In genomic region chr12:101920906-101921305, GRCh38 we compare ENCODE assay signal across 20 cellular contexts. TPM values are rescaled to one million over a fixed set of nuclear protein-coding genes. Genes with fewer than 3 reads are reported as not detected.
DNase-seq lines count a peak whose midpoint lies in the region; ATAC-seq, FAIRE-seq and TF ChIP-seq lines count a peak whose summit lies in the region.
"Had no signal": no experiment of that assay in that cellular context is flagged by ENCODE, and none has a peak within 500 bp of the region (broad histone marks: within the 10 kb centered on the region; RNA-seq: fewer than 3 reads in every experiment).

No MANE protein-coding gene starts in this region.

- peaks cover 2% of the 10 kb centered on the region for H3K9me3 Mint-ChIP-seq in astrocyte (ENCODE audit: unreplicated experiment)
- H3K9me3 Mint-ChIP-seq: CD8-positive, alpha-beta T cell had no signal

- H3K36me3 ChIP-seq in IMR-90 (ENCODE audit: control insufficient read depth, insufficient read depth, low read length), result peaks cover 12% of the 10 kb centered on the region
- no peaks in the 10 kb centered on the region for H3K36me3 ChIP-seq in astrocyte (ENCODE audit: insufficient read depth, low read length)
- H3K36me3 ChIP-seq in osteoblast (ENCODE audit: insufficient read depth, low read length), result no peaks in the 10 kb centered on the region
- peaks cover 0 to 30% (median 0%) of the 10 kb centered on the region in 9 donors for H3K36me3 ChIP-seq in heart right ventricle
- H3K36me3 ChIP-seq: BE2C had no signal

- FAIRE-seq in astrocyte (lab: Jason Lieb, UNC), result no peak
- FAIRE-seq: D721Med, H1, K562 had no signal

- no peak overlapping the region for H3K56ac ChIP-seq in IMR-90 (ENCODE audit: extremely low read depth, insufficient read depth, low read length)

- no peak for TF ChIP-seq POLR2A in IMR-90 (IDR thresholded peaks at IDR 0.05; ENCODE audit: low read depth, low read length)

- no peak overlapping the region for H3K4me3 Mint-ChIP-seq in astrocyte (ENCODE audit: unreplicated experiment)
- H3K4me3 Mint-ChIP-seq: CD8-positive, alpha-beta T cell; HFFc6 had no signal

- H2AK9ac ChIP-seq in IMR-90 (replicated peaks; ENCODE audit: low read depth, low read length, poor library complexity), result no peak overlapping the region

- TF ChIP-seq CTCF in AG10803 (conservative IDR thresholded peaks at IDR 0.05; ENCODE audit: low read length) (no peak), IMR-90 (conservative IDR thresholded peaks at IDR 0.05; ENCODE audit: low read depth, low read length) (no peak), astrocyte (IDR thresholded peaks at IDR 0.05; ENCODE audit: insufficient read depth, low read depth, low read length) (no peak), osteoblast (IDR thresholded peaks at IDR 0.05; ENCODE audit: extremely low read depth, low read depth, low read length) (no peak), heart right ventricle (IDR thresholded peaks at IDR 0.05) (no peak)

- H3K27me3 ChIP-seq in IMR-90 (ENCODE audit: control insufficient read depth, insufficient read depth, low read length) (no peaks in the 10 kb centered on the region), astrocyte (ENCODE audit: insufficient read depth, low read length) (no peaks in the 10 kb centered on the region), osteoblast (ENCODE audit: insufficient read depth, low read length) (no peaks in the 10 kb centered on the region), heart right ventricle (no peaks in the 10 kb centered on the region)

- H3K4me1 ChIP-seq in IMR-90 (ENCODE audit: control insufficient read depth, insufficient read depth, low read length), result peaks cover 18% of the 10 kb centered on the region
- H3K4me1 ChIP-seq in astrocyte (ENCODE audit: insufficient read depth, low read length), result no peaks in the 10 kb centered on the region
- H3K4me1 ChIP-seq in osteoblast (ENCODE audit: insufficient read depth, low read length), result peaks cover 31% of the 10 kb centered on the region
- peaks cover 0 to 22% (median 4%) of the 10 kb centered on the region in 9 donors for H3K4me1 ChIP-seq in heart right ventricle
- H3K4me1 ChIP-seq: BE2C had no signal

- H4K20me1 ChIP-seq in IMR-90 (ENCODE audit: insufficient read depth, low read length) (no peaks in the 10 kb centered on the region; the same call in 1 of the 2 replicates), astrocyte (ENCODE audit: insufficient read depth, low read length) (no peaks in the 10 kb centered on the region), osteoblast (ENCODE audit: insufficient read depth, low read length) (no peaks in the 10 kb centered on the region)

- no peak overlapping the region for H3K9ac ChIP-seq in IMR-90 (ENCODE audit: low read depth, low read length)
- H3K9ac ChIP-seq in astrocyte (ENCODE audit: low read length), result no peak overlapping the region

- no peak overlapping the region for H3K14ac ChIP-seq in IMR-90 (replicated peaks; ENCODE audit: low read depth, low read length)

- no peaks in the 10 kb centered on the region for H3K9me3 ChIP-seq in IMR-90 (ENCODE audit: control insufficient read depth, insufficient read depth, low read length)
- no peaks in the 10 kb centered on the region for H3K9me3 ChIP-seq in astrocyte (ENCODE audit: insufficient read depth, low read depth, low read length)
- no peaks in the 10 kb centered on the region for H3K9me3 ChIP-seq in osteoblast (ENCODE audit: low read depth, low read length)
- no peaks in the 10 kb centered on the region for H3K9me3 ChIP-seq in heart right ventricle

- no peaks in the 10 kb centered on the region for H3K27me3 Mint-ChIP-seq in astrocyte (ENCODE audit: low read depth, unreplicated experiment)

- H3K27ac ChIP-seq in IMR-90 (ENCODE audit: insufficient read depth, low read length) (peak overlapping the region; percentile 35; the same call in 1 of the 2 replicates), astrocyte (ENCODE audit: low read depth, low read length) (no peak overlapping the region), osteoblast (ENCODE audit: low read depth, low read length) (peak overlapping the region; percentile 41), heart right ventricle (no peak overlapping the region)
- H3K27ac ChIP-seq: HL-60 had no signal

- no peak overlapping the region for H3K27ac Mint-ChIP-seq in astrocyte (ENCODE audit: unreplicated experiment)
- H3K27ac Mint-ChIP-seq: CD8-positive, alpha-beta T cell; HFFc6 had no signal

- peak; percentile 21 for DNase-seq in AG10803 (ENCODE audit: low read depth)
- peak; percentile 56 for DNase-seq in IMR-90
- peak; percentile 46 for DNase-seq in astrocyte (ENCODE audit: low read depth)
- DNase-seq in osteoblast (ENCODE audit: insufficient read length, low spot score, missing footprints), result no peak
- no peak for DNase-seq in NCI-H526 (lab: John Stamatoyannopoulos, UW)
- no peak for DNase-seq in heart right ventricle
- DNase-seq: 8988T; BE2C; CD8-positive, alpha-beta T cell; COR-L47; DMS153; DMS79 treated with DMSO at 0.1 percent for 48 hours; GF-D8; HCEC 1CT; HFFc6 had no signal

- peaks cover 10% of the 10 kb centered on the region for H3K4me1 Mint-ChIP-seq in astrocyte (ENCODE audit: low read depth, unreplicated experiment)

- peak overlapping the region; percentile 80 for H2BK5ac ChIP-seq in IMR-90 (ENCODE audit: low read depth, low read length, poor library complexity, severe bottlenecking)

- POLR2A ChIA-PET in IMR-90 (lab: Charles Lee; ENCODE audit: unreplicated experiment), result no interaction called here

- CTCF ChIA-PET in IMR-90 (lab: Yijun Ruan, JAX), result no interaction called here

- H2AK5ac ChIP-seq in IMR-90 (ENCODE audit: low read depth, low read length), result no peak overlapping the region; the same call in 1 of the 2 replicates

- H3K18ac ChIP-seq in IMR-90 (ENCODE audit: low read depth, low read length), result no peak overlapping the region

- TF ChIP-seq RAD21 in IMR-90 (IDR thresholded peaks at IDR 0.05; ENCODE audit: low read length), result no peak

- H2BK15ac ChIP-seq in IMR-90 (ENCODE audit: low read depth, low read length), result no peak overlapping the region

- no peak overlapping the region for H2BK20ac ChIP-seq in IMR-90 (ENCODE audit: low read depth, low read length)

- H4K5ac ChIP-seq in IMR-90 (ENCODE audit: low read depth, low read length), result no peak overlapping the region

- peaks cover 16% of the 10 kb centered on the region for H3K9me1 ChIP-seq in IMR-90 (ENCODE audit: insufficient read depth, low read length)

- H3K4me2 ChIP-seq in IMR-90 (ENCODE audit: low read depth, low read length), result peak overlapping the region; percentile 6; the same call in 1 of the 2 replicates
- no peak overlapping the region for H3K4me2 ChIP-seq in astrocyte (ENCODE audit: low read length)
- H3K4me2 ChIP-seq in osteoblast (ENCODE audit: insufficient read depth, low read length), result no peak overlapping the region

- in situ Hi-C loops in IMR-90 (cut with MboI; ENCODE audit: low sequenced_read_pairs), result no loop called here

- H2AFZ ChIP-seq in IMR-90 (replicated peaks; ENCODE audit: low read length, poor library complexity) (no peak overlapping the region), astrocyte (ENCODE audit: low read depth, low read length) (no peak overlapping the region), osteoblast (ENCODE audit: low read length) (no peak overlapping the region)

- no peak overlapping the region for H3K4me3 ChIP-seq in AG10803 (ENCODE audit: low read length)
- no peak overlapping the region for H3K4me3 ChIP-seq in IMR-90 (ENCODE audit: insufficient read depth, low read depth, low read length)
- H3K4me3 ChIP-seq in astrocyte (ENCODE audit: insufficient read depth, low read depth, low read length), result no peak overlapping the region
- no peak overlapping the region for H3K4me3 ChIP-seq in osteoblast (ENCODE audit: insufficient read depth, low read length)
- no peak overlapping the region for H3K4me3 ChIP-seq in heart right ventricle
- H3K4me3 ChIP-seq: K562 had no signal

- BruUV-seq in IMR-90 (replicated peaks; lab: Mats Ljungman, UMichigan), result no TSS peak

- dilution Hi-C loops in IMR-90 (cut with HindIII; ENCODE audit: low sequenced_read_pairs, unreplicated experiment), result no loop called here

- H3K79me2 ChIP-seq in astrocyte (ENCODE audit: insufficient read depth, low read length) (no peaks in the 10 kb centered on the region), osteoblast (ENCODE audit: insufficient read depth, low read length) (no peaks in the 10 kb centered on the region)

- H4K91ac ChIP-seq in IMR-90 (ENCODE audit: insufficient read depth, low read depth, low read length), result no peak overlapping the region

- WGBS in IMR-90 (ENCODE audit: extremely low coverage in 2 of 2, insufficient read length in 1 of 2), 2 experiments, result 100% methylated on average over 1 of the region's 2 CpGs; no CpG with 5 or more reads in 1 of the 2 experiments
- 86 to 90% methylated on average over 2 of the region's 2 CpGs for WGBS in heart right ventricle, 2 donors

- ATAC-seq in IMR-90 (ENCODE audit: low read depth), result no peak
- ATAC-seq in heart right ventricle, result no peak
- ATAC-seq in HG02981 (IDR thresholded peaks at IDR 0.05; ENCODE audit: unreplicated experiment), result no peak
- ATAC-seq: CD8-positive, alpha-beta T cell; K562 had no signal

- no peak overlapping the region for H4K8ac ChIP-seq in IMR-90 (ENCODE audit: low read depth in 2 of 2, low read length in 2 of 2)

- H3K79me1 ChIP-seq in IMR-90 (ENCODE audit: low read depth in 1 of 2, low read length in 2 of 2), result peaks cover 3 to 27% of the 10 kb centered on the region in 2 experiments; a peak in 2 of 4 replicates

- H2BK120ac ChIP-seq in IMR-90 (ENCODE audit: low read depth, low read length), result peak overlapping the region; percentile 32; the same call in 1 of the 2 replicates

- H3K23ac ChIP-seq in IMR-90 (ENCODE audit: low read depth, low read length), result no peak overlapping the region

- peaks cover 3% of the 10 kb centered on the region for H3K36me3 Mint-ChIP-seq in astrocyte (ENCODE audit: low read depth, unreplicated experiment)
- H3K36me3 Mint-ChIP-seq: CD8-positive, alpha-beta T cell had no signal

- intact Hi-C loops in IMR-90 (cut with micrococcal nuclease) (no loop called here), heart right ventricle (cut with DNase I) (loop anchor here in 1 of 10 donors (10.0 kb wide), 1 partner anchor 844 kb away; no protein-coding TSS in a partner anchor)

- H3K4ac ChIP-seq in IMR-90 (ENCODE audit: low read depth, low read length), result peak overlapping the region; percentile 62; the same call in 1 of the 2 replicates

RNA-seq across cellular contexts. Expression of gene DRAM1, which starts 43.5 kb away (rescaled TPM):
- total RNA-seq in IMR-90 (2012; rRNA removed) (27.2 and 27.5 TPM in 2 replicates), astrocyte (18.0 and 20.4 TPM in 2 replicates), osteoblast (141 and 150 TPM in 2 replicates), heart right ventricle (10 to 100 TPM in 2 of 10 donors, 1 to 10 TPM in 8; 2.4 to 19.6 (median 3.3) TPM)
- polyA plus RNA-seq in IMR-90 (2012; rRNA removed) (15.8 and 20.0 TPM in 2 replicates), heart right ventricle (1 to 10 TPM; 4.2 to 4.3 TPM)
- 8.7 and 16.2 TPM in 2 replicates for polyA plus RNA-seq in IMR-90 (2012; cell fraction: cytosol; rRNA removed)
- 3.8 and 25.0 TPM in 2 replicates for polyA plus RNA-seq in IMR-90 (2012; cell fraction: nucleus; rRNA removed; ENCODE audit: low replicate concordance)

Comparison
In these comparisons a context has a peak if more than half of its experiments do, and no peak if none do; other contexts are left out.
1. DNase-seq: peak in AG10803 (single experiment), IMR-90 (single experiment) and astrocyte (single experiment); none in osteoblast (single experiment), NCI-H526 (0 of 2) and heart right ventricle (0 of 2).
2. H3K27ac ChIP-seq: peak in IMR-90 (single experiment) and osteoblast (single experiment); none in astrocyte (single experiment) and heart right ventricle (0 of 10).